In the genomic region with DNA sequence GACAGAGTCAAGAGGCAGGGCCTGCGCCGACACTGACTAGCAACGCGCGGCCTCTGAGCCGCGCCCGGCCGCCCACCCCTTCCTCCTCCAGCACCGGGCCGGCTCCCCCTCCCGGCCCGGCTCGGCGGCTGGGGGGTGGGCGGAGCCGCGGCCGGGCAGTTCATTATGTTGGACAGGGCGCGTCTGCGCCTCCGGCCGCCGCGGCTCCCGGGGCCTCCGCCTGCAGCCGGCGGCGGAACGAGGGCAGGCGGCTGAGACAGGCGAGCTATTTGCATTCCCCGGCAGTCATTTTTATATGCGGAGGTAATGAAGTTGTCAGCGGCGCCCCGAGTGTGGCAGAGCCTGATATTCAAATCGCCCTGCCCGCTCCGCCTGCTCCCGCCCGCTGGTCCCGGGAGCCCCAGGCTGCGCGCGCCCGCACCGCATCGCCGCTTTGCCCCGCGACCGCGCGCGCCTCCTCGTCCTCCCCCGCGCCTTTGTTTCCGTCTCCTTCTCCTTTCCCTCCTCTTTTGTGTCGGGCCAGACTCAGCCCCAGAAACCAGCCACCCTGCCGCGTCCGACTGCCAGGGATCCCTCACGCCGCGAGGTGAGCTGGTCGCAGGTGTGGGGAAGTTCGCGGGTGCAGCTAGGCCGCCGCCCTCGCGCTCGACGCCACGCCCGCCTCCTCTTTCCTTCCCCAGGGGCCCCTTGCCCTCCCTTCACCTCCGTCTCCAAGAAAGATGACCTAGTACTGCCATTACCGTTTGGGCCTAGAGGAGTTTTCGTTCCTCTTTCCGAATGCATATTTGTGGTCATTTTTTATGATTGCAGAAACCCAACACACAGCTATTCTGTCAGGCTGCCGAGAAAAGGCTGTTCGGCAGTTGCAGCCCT, we compare ENCODE assay signal across 8 cellular contexts.
DNase-seq lines count a peak whose midpoint lies in the region; ATAC-seq and TF ChIP-seq lines count a peak whose summit lies in the region.

No MANE protein-coding gene starts in this region.

- H3K36me3 ChIP-seq in tibial nerve: no peaks in the 10 kb centered on the region

- H3K4me1 ChIP-seq in tibial nerve: peaks cover 0 to 21% (median 3%) of the 10 kb centered on the region in 4 donors

- TF ChIP-seq EP300 in tibial nerve (IDR thresholded peaks at IDR 0.05): no peak

- H3K4me1 Mint-ChIP-seq in natural killer cell treated with Interleukin-12 subunit alpha and Interleukin-12 subunit beta and Interleukin-15 and Interleukin-18, amount 100 ng/mL, for 72 hours (ENCODE audit: low read depth in 2 of 2): peaks cover 7 to 10% of the 10 kb centered on the region in 2 donors

- TF ChIP-seq POLR2A in tibial nerve (IDR thresholded peaks at IDR 0.05): peak in 1 of 2 donors; percentile 8

- no peaks in the 10 kb centered on the region for H3K36me3 Mint-ChIP-seq in natural killer cell treated with Interleukin-12 subunit alpha and Interleukin-12 subunit beta and Interleukin-15 and Interleukin-18, amount 100 ng/mL, for 72 hours

- peak; percentile 76 for ATAC-seq in GM19372 (IDR thresholded peaks at IDR 0.05; ENCODE audit: low read depth, unreplicated experiment)
- peak; percentile 90 for ATAC-seq in HG03439 (IDR thresholded peaks at IDR 0.05; ENCODE audit: unreplicated experiment)
- ATAC-seq in natural killer cell treated with Interleukin-12 subunit alpha and Interleukin-12 subunit beta and Interleukin-15 and Interleukin-18, amount 100 ng/mL, for 72 hours: peak; percentile 87 to 93

- H3K27me3 ChIP-seq in tibial nerve: peaks cover 0 to 13% of the 10 kb centered on the region in 2 donors

- DNase-seq in D341Med (ENCODE audit: low spot score): peak; percentile 86
- peak; percentile 55 for DNase-seq in NCI-H748 treated with DMSO at 0.1 percent for 48 hours (lab: John Stamatoyannopoulos, UW)
- peak; percentile 38 for DNase-seq in activated T-cell treated with anti-CD3 and anti-CD28 coated beads for 48 hours (ENCODE audit: low read depth)
- DNase-seq in fibroblast of villous mesenchyme (ENCODE audit: low read depth): peak; percentile 45
- peak; percentile 65 for DNase-seq in natural killer cell treated with Interleukin-12 subunit alpha and Interleukin-12 subunit beta and Interleukin-15 and Interleukin-18, amount 100 ng/mL, for 72 hours (ENCODE audit: low spot score)
- peak; percentile 17 to 20 for DNase-seq in tibial nerve (ENCODE audit: low spot score in 2 of 2)

- H3K4me3 ChIP-seq in fibroblast of villous mesenchyme (ENCODE audit: low read depth, low read length): peak overlapping the region; percentile 58
- H3K4me3 ChIP-seq in tibial nerve: peak overlapping the region; percentile 40 to 82 (median 60)

- TF ChIP-seq CTCF in fibroblast of villous mesenchyme (IDR thresholded peaks at IDR 0.05; ENCODE audit: insufficient read depth, low read depth, low read length) (no peak), tibial nerve (IDR thresholded peaks at IDR 0.05) (no peak)

- WGBS in tibial nerve, 2 donors: 0 to 1% methylated on average over 54 to 59 of the region's 86 CpGs

- peaks cover 26 to 29% of the 10 kb centered on the region in 2 donors for H3K27me3 Mint-ChIP-seq in natural killer cell treated with Interleukin-12 subunit alpha and Interleukin-12 subunit beta and Interleukin-15 and Interleukin-18, amount 100 ng/mL, for 72 hours

- no peaks in the 10 kb centered on the region for H3K9me3 Mint-ChIP-seq in natural killer cell treated with Interleukin-12 subunit alpha and Interleukin-12 subunit beta and Interleukin-15 and Interleukin-18, amount 100 ng/mL, for 72 hours

- H3K27ac Mint-ChIP-seq in natural killer cell treated with Interleukin-12 subunit alpha and Interleukin-12 subunit beta and Interleukin-15 and Interleukin-18, amount 100 ng/mL, for 72 hours: peak overlapping the region; percentile 20 to 54

- peak overlapping the region; percentile 89 for H3K4me3 Mint-ChIP-seq in natural killer cell treated with Interleukin-12 subunit alpha and Interleukin-12 subunit beta and Interleukin-15 and Interleukin-18, amount 100 ng/mL, for 72 hours

- H3K27ac ChIP-seq in tibial nerve: peak overlapping the region; percentile 3 to 84 (median 70)

- no peaks in the 10 kb centered on the region for H3K9me3 ChIP-seq in tibial nerve

Comparison
In these comparisons a context has a peak if more than half of its experiments do, and no peak if none do; other contexts are left out.
1. Peak in every context shown above with its lines: DNase-seq, ATAC-seq, H3K4me3 ChIP-seq and H3K27ac ChIP-seq.
2. DNase-seq: peak in every context shown above with its lines; median percentile 86 in D341Med; 65 in natural killer cell treated with Interleukin-12 subunit alpha and Interleukin-12 subunit beta and Interleukin-15 and Interleukin-18, amount 100 ng/mL, for 72 hours; 55 in NCI-H748 treated with DMSO at 0.1 percent for 48 hours; 45 in fibroblast of villous mesenchyme; 38 in activated T-cell treated with anti-CD3 and anti-CD28 coated beads for 48 hours; 18 in tibial nerve.